Comparison of ENCODE assay signal across 8 cellular contexts in the genomic region with DNA sequence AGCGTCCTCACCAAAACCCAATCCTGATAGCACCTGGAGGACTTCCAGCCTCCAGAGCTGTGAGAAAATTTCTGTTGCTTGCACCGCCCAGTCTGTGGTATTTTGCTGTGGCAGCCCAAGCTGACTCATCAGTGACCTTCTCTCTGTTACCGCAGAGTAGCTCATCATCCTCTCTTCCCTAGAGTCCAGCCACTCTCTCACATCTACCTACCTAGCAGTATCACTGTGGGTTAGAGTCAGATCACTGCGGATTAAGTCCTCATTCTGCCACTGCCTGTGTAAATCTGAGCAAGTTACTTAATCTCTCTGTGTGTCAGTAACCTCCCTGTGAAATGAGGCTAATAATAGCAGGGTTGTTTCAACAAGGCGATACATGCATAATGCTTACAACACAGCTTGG. TPM values are rescaled to one million over a fixed set of nuclear protein-coding genes. Genes with fewer than 3 reads are reported as not detected.
DNase-seq lines count a peak whose midpoint lies in the region; ATAC-seq and TF ChIP-seq lines count a peak whose summit lies in the region.

No MANE protein-coding gene starts in this region.

- peaks cover 23% of the 10 kb centered on the region for H3K4me1 Mint-ChIP-seq in activated naive CD8-positive, alpha-beta T cell treated with anti-CD3 and anti-CD28 coated beads for 36 hours

- no peaks in the 10 kb centered on the region for H3K27me3 Mint-ChIP-seq in activated naive CD8-positive, alpha-beta T cell treated with anti-CD3 and anti-CD28 coated beads for 36 hours

- H3F3A ChIP-seq in PC-3 (ENCODE audit: low read length, unreplicated experiment): no peaks in the 10 kb centered on the region

- DNase-seq in GM10266 (ENCODE audit: extremely low spot score) (peak; percentile 25), PC-3 (peak; percentile 90), non-pigmented ciliary epithelial cell (ENCODE audit: low read depth) (peak; percentile 86), NCI-H1105 treated with DMSO at 0.1 percent for 48 hours (lab: John Stamatoyannopoulos, UW) (no peak), NCI-H187 treated with DMSO at 0.1 percent for 48 hours (lab: John Stamatoyannopoulos, UW) (no peak), G401 (ENCODE audit: low spot score) (no peak)
- DNase-seq in activated naive CD8-positive, alpha-beta T cell treated with anti-CD3 and anti-CD28 coated beads for 36 hours: peak; percentile 47

- ATAC-seq in HG02798 (IDR thresholded peaks at IDR 0.05; ENCODE audit: poor library complexity, unreplicated experiment) (peak; percentile 92), PC-3 (peak; percentile 90)

- H2AFZ ChIP-seq in PC-3 (ENCODE audit: low read length): no peak overlapping the region

- H3K4me1 ChIP-seq in PC-3 (ENCODE audit: insufficient read depth, low read length): peaks cover 32% of the 10 kb centered on the region

- peak overlapping the region; percentile 44 for H3K4me2 ChIP-seq in PC-3 (ENCODE audit: low read length)

- no peak overlapping the region for H3K4me3 ChIP-seq in PC-3 (ENCODE audit: low read length)

- intact Hi-C loops in PC-3 (cut with micrococcal nuclease): loop anchor here (2.0 to 10.0 kb wide), 3 partner anchors 225 to 443 kb away; no protein-coding TSS in a partner anchor

- no peaks in the 10 kb centered on the region for H3K36me3 ChIP-seq in PC-3 (ENCODE audit: low read depth, low read length)

- POLR2A ChIA-PET in PC-3 (lab: Charles Lee; ENCODE audit: unreplicated experiment): interaction anchor here (0.5 kb wide), 1 partner anchor 40 kb away, joined by 4 read pairs; a partner anchor contains a TSS

- no peaks in the 10 kb centered on the region for H3K9me3 Mint-ChIP-seq in activated naive CD8-positive, alpha-beta T cell treated with anti-CD3 and anti-CD28 coated beads for 36 hours

- no peaks in the 10 kb centered on the region; the same call in 1 of the 2 replicates for H4K20me1 ChIP-seq in PC-3 (ENCODE audit: low read length)

- no peaks in the 10 kb centered on the region for H3K27me3 ChIP-seq in PC-3 (ENCODE audit: low read length)

- in situ Hi-C loops in G401 (cut with HindIII; ENCODE audit: low sequenced_read_pairs): no loop called here

- H3K27ac Mint-ChIP-seq in activated naive CD8-positive, alpha-beta T cell treated with anti-CD3 and anti-CD28 coated beads for 36 hours: peak overlapping the region; percentile 2

- no peaks in the 10 kb centered on the region for H3K79me2 ChIP-seq in PC-3 (ENCODE audit: low read length)

- H3K9me2 ChIP-seq in PC-3 (replicated peaks; ENCODE audit: low read length): no peaks in the 10 kb centered on the region

- H3K9me3 ChIP-seq in PC-3 (ENCODE audit: low read length): no peaks in the 10 kb centered on the region

- CTCF ChIA-PET in PC-3 (lab: Charles Lee): no interaction called here

- H3K9ac ChIP-seq in PC-3 (ENCODE audit: low read length): no peak overlapping the region

- peak overlapping the region; percentile 47 for H3K27ac ChIP-seq in PC-3 (ENCODE audit: low read length)

- H3K4me3 Mint-ChIP-seq in activated naive CD8-positive, alpha-beta T cell treated with anti-CD3 and anti-CD28 coated beads for 36 hours: no peak overlapping the region

- TF ChIP-seq CTCF in GM10266 (IDR thresholded peaks at IDR 0.05; ENCODE audit: control insufficient read depth, insufficient read depth, low read depth, missing control alignments) (no peak), PC-3 (conservative IDR thresholded peaks at IDR 0.05; ENCODE audit: low read depth, low read length) (no peak)

- no TSS peak for BruUV-seq in PC-3 (replicated peaks; lab: Mats Ljungman, UMichigan)

- no peaks in the 10 kb centered on the region for H3K36me3 Mint-ChIP-seq in activated naive CD8-positive, alpha-beta T cell treated with anti-CD3 and anti-CD28 coated beads for 36 hours

RNA-seq across cellular contexts. Expression of a gene that starts 40.3 kb away (rescaled TPM):
- 6.0 and 9.0 TPM in 2 replicates for total RNA-seq in PC-3 (2014; rRNA removed)
- 10 to 100 TPM; 13.6 to 15.3 TPM for total RNA-seq in activated naive CD8-positive, alpha-beta T cell treated with anti-CD3 and anti-CD28 coated beads for 36 hours
- total RNA-seq in G401 (2014; rRNA removed; shearing (Covaris generic)): 17.5 and 29.2 TPM in 2 replicates

Comparison
In these comparisons a context has a peak if more than half of its experiments do, and no peak if none do; other contexts are left out.
1. DNase-seq: peak in GM10266 (single experiment), PC-3 (single experiment), activated naive CD8-positive, alpha-beta T cell treated with anti-CD3 and anti-CD28 coated beads for 36 hours (single experiment) and non-pigmented ciliary epithelial cell (single experiment); none in NCI-H1105 treated with DMSO at 0.1 percent for 48 hours (single experiment), NCI-H187 treated with DMSO at 0.1 percent for 48 hours (single experiment) and G401 (single experiment).